ENCODE assay signal across 22 cellular contexts in the genomic region with DNA sequence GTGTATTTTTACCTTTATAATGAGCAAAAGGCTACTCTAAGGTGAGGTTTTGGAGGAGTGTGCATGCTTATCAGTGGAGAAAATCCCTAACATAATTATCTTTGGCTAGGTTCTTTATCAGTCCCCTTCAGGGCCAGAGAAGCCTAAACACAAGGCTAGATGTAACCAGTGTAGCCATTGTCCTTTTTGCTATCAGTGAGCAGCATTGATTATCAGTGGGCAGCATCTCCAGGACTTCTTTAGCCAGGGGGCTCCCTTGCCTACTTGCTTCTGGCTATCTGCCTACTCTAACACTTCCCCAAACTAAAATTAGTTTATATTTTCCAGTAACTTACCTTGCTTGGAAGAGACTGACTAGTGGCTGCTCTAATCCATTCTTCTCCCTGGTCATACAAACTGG.
"Had no signal": no experiment of that assay in that cellular context is flagged by ENCODE, and none has a peak within 500 bp of the region (broad histone marks: within the 10 kb centered on the region; RNA-seq: fewer than 3 reads in every experiment).

No MANE protein-coding gene starts in this region.

- ATAC-seq: HepG2, Panc1, PC-3, SK-N-SH treated with all-trans-retinoic acid at 6 μM for 48 hours had no signal

- H3K27ac ChIP-seq: KMS-11, RWPE1 had no signal

- H3K4me2 ChIP-seq: KMS-11 had no signal

- FAIRE-seq: HepG2 had no signal

- DNase-seq: IMR-90, Kasumi-1, MM.1S, NCI-H1092 treated with DMSO at 0.1 percent for 48 hours, NCI-H1436, NCI-H187, NCI-H2029, NCI-H2081 treated with DMSO at 0.1 percent for 48 hours, NCI-H2171, NCI-H226, NCI-H446, NCI-H510A, NCI-H524 treated with DMSO at 0.1 percent for 48 hours, NCI-H69, NCI-H774, PC-3, SHP77 had no signal

- H3K9ac ChIP-seq: KMS-11 had no signal
